19 cellular contexts compared by ENCODE assay signal in the genomic region with DNA sequence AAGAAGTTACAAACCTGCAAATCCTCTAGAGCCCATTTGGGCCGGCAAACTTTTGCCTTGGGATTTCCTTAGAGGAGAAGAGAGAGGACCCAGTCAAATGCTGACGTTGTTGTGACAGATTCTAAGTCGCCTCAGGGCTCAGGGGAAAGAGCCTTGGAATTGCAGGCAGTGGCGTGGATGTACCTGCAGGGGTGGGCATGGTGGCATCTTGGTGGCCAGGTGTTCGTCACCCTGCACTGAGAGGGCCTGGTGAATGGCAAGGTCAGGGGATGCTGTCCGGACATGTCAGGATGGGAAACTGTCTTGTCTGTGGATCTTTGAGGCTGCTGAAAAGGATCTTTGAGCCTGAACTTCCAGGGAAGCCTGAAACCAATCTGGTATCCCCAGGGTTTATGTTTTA.
"Had no signal": no experiment of that assay in that cellular context is flagged by ENCODE, and none has a peak within 500 bp of the region (broad histone marks: within the 10 kb centered on the region; RNA-seq: fewer than 3 reads in every experiment).

No MANE protein-coding gene starts in this region.

- H3K27ac Mint-ChIP-seq: activated CD4-positive, alpha-beta T cell treated with anti-CD3 and anti-CD28 coated beads for 36 hours; activated naive CD4-positive, alpha-beta T cell treated with anti-CD3 and anti-CD28 coated beads, Interleukin-2, amount 50 U/mL, for 72 hours; activated T-helper 1 cell treated with anti-CD3 and anti-CD28 coated beads, Interleukin-12 subunit alpha, Interleukin-12 subunit beta, Interleukin-2, Interleukin-4 antibody, amounts not matched to agents 30 ng/mL and 10 ng/mL and 1 ng/mL, durations not matched to agents 14 hours and 24 hours and 36 hours; neural progenitor cell; stimulated activated effector memory CD8-positive, alpha-beta T cell treated with anti-CD3 and anti-CD28 coated beads, Interleukin-12 subunit alpha, Interleukin-12 subunit beta, amount 100 ng/mL, for 72 hours; T-helper 2 cell treated with Interferon-gamma antibody and Interleukin-4, amounts not matched to agents 5 μg/mL and 100 μg/mL, for 36 hours had no signal

- H3K9ac ChIP-seq: neural progenitor cell had no signal

- H3K9me3 Mint-ChIP-seq: activated naive CD4-positive, alpha-beta T cell treated with anti-CD3 and anti-CD28 coated beads, Interleukin-2, amount 50 U/mL, for 72 hours; activated T-helper 1 cell treated with anti-CD3 and anti-CD28 coated beads, Interleukin-12 subunit alpha, Interleukin-12 subunit beta, Interleukin-2, Interleukin-4 antibody, amounts not matched to agents 30 ng/mL and 10 ng/mL and 1 ng/mL, durations not matched to agents 14 hours and 24 hours and 36 hours; stimulated activated effector memory CD8-positive, alpha-beta T cell treated with anti-CD3 and anti-CD28 coated beads, Interleukin-12 subunit alpha, Interleukin-12 subunit beta, amount 100 ng/mL, for 72 hours; T-helper 2 cell treated with Interferon-gamma antibody and Interleukin-4, amounts not matched to agents 5 μg/mL and 100 μg/mL, for 36 hours had no signal

- H3K4me3 ChIP-seq: adrenal gland, cardiac muscle cell, lower lobe of right lung, neural progenitor cell, psoas muscle, stomach, vagina had no signal

- H3K4me1 Mint-ChIP-seq: activated CD4-positive, alpha-beta T cell treated with anti-CD3 and anti-CD28 coated beads for 36 hours had no signal

- H2AFZ ChIP-seq: neural progenitor cell had no signal

- H3K36me3 ChIP-seq: adrenal gland, cardiac muscle cell, lower lobe of right lung, neural progenitor cell, stomach, vagina had no signal

- H3K27me3 ChIP-seq: adrenal gland, cardiac muscle cell, neural progenitor cell, stomach, vagina had no signal

- H3K4me1 ChIP-seq: adrenal gland, lower lobe of right lung, psoas muscle had no signal

- FAIRE-seq: islet of Langerhans had no signal

- H3K9me3 ChIP-seq: adrenal gland, lower lobe of right lung, psoas muscle, stomach, vagina had no signal

- H3K27ac ChIP-seq: adrenal gland, cardiac muscle cell, lower lobe of right lung, neural progenitor cell, psoas muscle, vagina had no signal

- H3K4me2 ChIP-seq: neural progenitor cell had no signal

- H3K4me3 Mint-ChIP-seq: activated CD4-positive, alpha-beta T cell treated with anti-CD3 and anti-CD28 coated beads for 36 hours; activated T-helper 1 cell treated with anti-CD3 and anti-CD28 coated beads, Interleukin-12 subunit alpha, Interleukin-12 subunit beta, Interleukin-2, Interleukin-4 antibody, amounts not matched to agents 30 ng/mL and 10 ng/mL and 1 ng/mL, durations not matched to agents 14 hours and 24 hours and 36 hours; neural progenitor cell; stimulated activated effector memory CD8-positive, alpha-beta T cell treated with anti-CD3 and anti-CD28 coated beads, Interleukin-12 subunit alpha, Interleukin-12 subunit beta, amount 100 ng/mL, for 72 hours; T-helper 2 cell treated with Interferon-gamma antibody and Interleukin-4, amounts not matched to agents 5 μg/mL and 100 μg/mL, for 36 hours; WTC11 had no signal

- ATAC-seq: activated CD4-positive, alpha-beta T cell treated with anti-CD3 and anti-CD28 coated beads for 36 hours; activated naive CD4-positive, alpha-beta T cell treated with anti-CD3 and anti-CD28 coated beads, Interleukin-2, amount 50 U/mL, for 72 hours; left colon; lower lobe of right lung; psoas muscle; right cardiac atrium; stimulated activated effector memory CD8-positive, alpha-beta T cell treated with anti-CD3 and anti-CD28 coated beads, Interleukin-12 subunit alpha, Interleukin-12 subunit beta, amount 100 ng/mL, for 72 hours; WTC11 had no signal

- DNase-seq: activated CD4-positive, alpha-beta T cell treated with anti-CD3 and anti-CD28 coated beads for 36 hours; activated CD4-positive, alpha-beta T cell treated with anti-CD3 and anti-CD28 coated beads, Interleukin-2, amount 50 U/mL, for 48 hours; activated gamma-delta T cell treated with Interleukin-2 at 50 U/mL for 16 hours; lower lobe of right lung; psoas muscle; right cardiac atrium; stimulated activated CD4-positive, alpha-beta T cell treated with anti-CD3 and anti-CD28 coated beads, Interleukin-4, amount 100 ng/mL, for 24 hours; stomach had no signal

- H3K36me3 Mint-ChIP-seq: activated naive CD4-positive, alpha-beta T cell treated with anti-CD3 and anti-CD28 coated beads, Interleukin-2, amount 50 U/mL, for 72 hours; stimulated activated effector memory CD8-positive, alpha-beta T cell treated with anti-CD3 and anti-CD28 coated beads, Interleukin-12 subunit alpha, Interleukin-12 subunit beta, amount 100 ng/mL, for 72 hours had no signal
